Comparison of ENCODE assay signal across 8 cellular contexts in genomic region chr19:34254552-34255432, GRCh38. TPM values are rescaled to one million over a fixed set of nuclear protein-coding genes. Genes with fewer than 3 reads are reported as not detected.
DNase-seq lines count a peak whose midpoint lies in the region; ATAC-seq and TF ChIP-seq lines count a peak whose summit lies in the region.

Gene GARRE1 (plus strand): TSS chr19:34254554. CDS start chr19:34300474, 45,920 bp downstream.

- no peak for DNase-seq in AG04450 (ENCODE audit: low read depth, low spot score)
- DNase-seq in OCI-M1 (lab: John Stamatoyannopoulos, UW): peak; percentile 69
- peak; percentile 33 for DNase-seq in activated naive CD4-positive, alpha-beta T cell treated with Interleukin-2 at 50 U/mL for 16 hours
- peak; percentile 73 for DNase-seq in glomerular visceral epithelial cell (ENCODE audit: extremely low spot score)
- DNase-seq in osteocyte (ENCODE audit: extremely low spot score, unreplicated experiment): peak; percentile 87
- peak in 1 of 2 donors; percentile 80 for DNase-seq in aorta

- H3K4me3 ChIP-seq in AG04450 (ENCODE audit: low read depth, low read length) (peak within 1 kb of the TSS; percentile 75), aorta (ENCODE audit: low read length in 2 of 2) (peak within 1 kb of the TSS; percentile 92 to 100)

- peak within 1 kb of the TSS; percentile 24 for H3K27ac ChIP-seq in AG04450 (ENCODE audit: low read depth, low read length)
- H3K27ac ChIP-seq in aorta (ENCODE audit: low read depth in 1 of 2, low read length in 2 of 2): peak within 1 kb of the TSS; percentile 20 to 87

- no peaks in the 10 kb centered on the region for H3K36me3 ChIP-seq in aorta (ENCODE audit: control insufficient read depth in 1 of 2, insufficient read depth in 2 of 2, low read length in 1 of 2)

- TF ChIP-seq CTCF in AG04450 (IDR thresholded peaks at IDR 0.05; ENCODE audit: low read depth, low read length) (no peak), osteocyte (IDR thresholded peaks at IDR 0.05) (no peak)

- 0 to 1% methylated on average over 58 to 112 of the region's 112 CpGs for WGBS in aorta, 2 donors

- H3K4me1 Mint-ChIP-seq in osteocyte (ENCODE audit: unreplicated experiment): peaks cover 35% of the 10 kb centered on the region

- H3K9me3 ChIP-seq in AG04450 (ENCODE audit: control insufficient read depth, insufficient read depth, low read length) (no peaks in the 10 kb centered on the region; the same call in 1 of the 2 replicates), aorta (ENCODE audit: control insufficient read depth, low read length) (no peaks in the 10 kb centered on the region)

- H3K27me3 Mint-ChIP-seq in osteocyte (ENCODE audit: unreplicated experiment): no peaks in the 10 kb centered on the region

- intact Hi-C loops in aorta (cut with DNase I): loop anchor here in 1 of 2 donors (5.0 kb wide), 1 partner anchor 83 kb away; no protein-coding TSS in a partner anchor

- H3K9me3 Mint-ChIP-seq in osteocyte (ENCODE audit: unreplicated experiment): no peaks in the 10 kb centered on the region

- no peaks in the 10 kb centered on the region for H3K27me3 ChIP-seq in AG04450 (ENCODE audit: control insufficient read depth, insufficient read depth, low read length)
- H3K27me3 ChIP-seq in aorta (ENCODE audit: control insufficient read depth in 1 of 2, insufficient read depth in 2 of 2, low read length in 1 of 2): no peaks in the 10 kb centered on the region

- ATAC-seq in GM18873 (IDR thresholded peaks at IDR 0.05; ENCODE audit: low FRiP score, unreplicated experiment) (peak; percentile 62), HG03095 (IDR thresholded peaks at IDR 0.05; ENCODE audit: unreplicated experiment) (peak; percentile 85), aorta (ENCODE audit: low FRiP score) (peak; percentile 67)

- peaks cover 1 to 2% of the 10 kb centered on the region in 2 donors for H3K4me1 ChIP-seq in aorta (ENCODE audit: control insufficient read depth in 1 of 2, insufficient read depth in 2 of 2, low read length in 2 of 2)

- POLR2A ChIA-PET in AG04450 (lab: Yijun Ruan, JAX): interaction anchor here (0.6 kb wide), 1 partner anchor 19 kb away, joined by 3 read pairs; no protein-coding TSS in a partner anchor

- peak within 1 kb of the TSS; percentile 96 for H3K27ac Mint-ChIP-seq in osteocyte (ENCODE audit: unreplicated experiment)

- H3K36me3 Mint-ChIP-seq in osteocyte (ENCODE audit: unreplicated experiment): peaks cover 2% of the 10 kb centered on the region

- CTCF ChIA-PET in AG04450 (lab: Charles Lee): no interaction called here

- peak within 1 kb of the TSS; percentile 91 for H3K4me3 Mint-ChIP-seq in osteocyte (ENCODE audit: unreplicated experiment)

RNA-seq across cellular contexts. Expression of gene GARRE1, which starts in this region (rescaled TPM):
- polyA plus RNA-seq in AG04450 (2011; rRNA removed) (16.8 and 17.6 TPM in 2 replicates), aorta (10 to 100 TPM in 1 of 2 donors, 1 to 10 TPM in 1; 3.0 to 11.3 TPM)
- 19.3 and 22.5 TPM in 2 replicates for polyA minus RNA-seq in AG04450 (2011; rRNA and poly(A)+ RNA removed)
- total RNA-seq in osteocyte (29.5 and 33.5 TPM in 2 replicates), aorta (10 to 100 TPM; 49.0 to 73.2 TPM)
